Comparison of ENCODE assay signal across 10 cellular contexts in the genomic region with DNA sequence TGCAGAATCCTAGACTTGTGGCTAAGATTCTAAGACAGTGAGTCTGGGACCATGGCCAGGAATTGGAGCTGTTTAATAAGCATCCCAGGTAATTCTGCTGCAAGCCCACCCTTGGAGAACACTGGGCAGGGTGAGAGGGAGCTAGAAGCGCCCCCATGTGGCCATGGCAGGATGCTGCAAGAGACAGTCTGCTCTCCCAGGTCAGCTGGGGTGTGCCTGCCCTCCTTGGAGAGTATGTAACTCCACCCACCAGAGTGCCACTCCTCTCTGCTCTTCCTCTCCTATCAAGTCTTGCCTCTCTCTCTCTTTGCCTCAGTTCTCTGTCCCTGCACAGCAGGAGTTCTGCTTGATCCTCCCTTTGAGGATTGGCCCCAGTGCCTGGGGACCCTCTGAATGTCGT. TPM values are rescaled to one million over a fixed set of nuclear protein-coding genes. Genes with fewer than 3 reads are reported as not detected.
DNase-seq lines count a peak whose midpoint lies in the region; ATAC-seq, FAIRE-seq and TF ChIP-seq lines count a peak whose summit lies in the region.
"Had no signal": no experiment of that assay in that cellular context is flagged by ENCODE, and none has a peak within 500 bp of the region (broad histone marks: within the 10 kb centered on the region; RNA-seq: fewer than 3 reads in every experiment).

No MANE protein-coding gene starts in this region.

- no peak overlapping the region for H2AFZ ChIP-seq in PC-3 (ENCODE audit: low read length)

- peaks cover 43% of the 10 kb centered on the region for H3K4me1 ChIP-seq in A549
- H3K4me1 ChIP-seq in PC-3 (ENCODE audit: insufficient read depth, low read length), result peaks cover 12% of the 10 kb centered on the region; the same call in 1 of the 2 replicates
- H3K4me1 ChIP-seq in heart right ventricle, result no peaks in the 10 kb centered on the region

- CTCF ChIA-PET in A549 (lab: Yijun Ruan, JAX), result interaction anchor here (1.0 to 3.2 kb wide), 12 partner anchors 10 to 117 kb away, joined by 3 to 26 read pairs (median 4); partner anchors contain the start of gene RCVRN
- CTCF ChIA-PET in PC-3 (lab: Charles Lee), result no interaction called here

- TF ChIP-seq CTCF in A549 (IDR thresholded peaks at IDR 0.05), result peak; percentile 49
- TF ChIP-seq CTCF in PC-3 (conservative IDR thresholded peaks at IDR 0.05; ENCODE audit: low read depth, low read length), result peak; percentile 75
- TF ChIP-seq CTCF in heart right ventricle (IDR thresholded peaks at IDR 0.05), result peak; percentile 27 to 65 (median 57)

- no peak overlapping the region for H3K4me3 ChIP-seq in A549
- H3K4me3 ChIP-seq in PC-3 (ENCODE audit: low read length), result no peak overlapping the region
- H3K4me3 ChIP-seq in heart right ventricle, result no peak overlapping the region

- H3K9me2 ChIP-seq in PC-3 (replicated peaks; ENCODE audit: low read length), result no peaks in the 10 kb centered on the region

- H3F3A ChIP-seq in PC-3 (ENCODE audit: low read length, unreplicated experiment), result no peaks in the 10 kb centered on the region

- FAIRE-seq in A549 (lab: Jason Lieb, UNC), result no peak
- FAIRE-seq: islet of Langerhans had no signal

- H3K4me2 ChIP-seq in A549, result no peak overlapping the region
- no peak overlapping the region for H3K4me2 ChIP-seq in PC-3 (ENCODE audit: low read length)

- no TSS peak for BruUV-seq in PC-3 (replicated peaks; lab: Mats Ljungman, UMichigan)

- POLR2A ChIA-PET in A549 (lab: Yijun Ruan, JAX), result no interaction called here
- POLR2A ChIA-PET in PC-3 (lab: Charles Lee; ENCODE audit: unreplicated experiment), result no interaction called here

- no peaks in the 10 kb centered on the region for H3K27me3 ChIP-seq in PC-3 (ENCODE audit: low read length)
- peaks cover 0 to 25% (median 2%) of the 10 kb centered on the region in 7 donors for H3K27me3 ChIP-seq in heart right ventricle

- H3K36me3 ChIP-seq in PC-3 (ENCODE audit: low read depth, low read length), result no peaks in the 10 kb centered on the region
- H3K36me3 ChIP-seq in heart right ventricle, result no peaks in the 10 kb centered on the region

- ATAC-seq in A549, result peak in 1 of 2 experiments; percentile 87; a peak in 4 of 6 replicates
- ATAC-seq in PC-3, result peak; percentile 61; the same call in 1 of the 2 replicates
- peak in 3 of 8 donors; percentile 38 to 66 (median 53) for ATAC-seq in heart right ventricle
- ATAC-seq in HG03460 (IDR thresholded peaks at IDR 0.05; ENCODE audit: unreplicated experiment), result no peak

- H4K20me1 ChIP-seq in PC-3 (ENCODE audit: low read length), result no peaks in the 10 kb centered on the region

- TF ChIP-seq RAD21 in A549 (conservative IDR thresholded peaks at IDR 0.05 in 1 of 2, IDR thresholded peaks at IDR 0.05 in 1 of 2), result peak in 1 of 2 experiments; percentile 67; a peak in 4 of 5 replicates

- peak overlapping the region; percentile 32 to 61; a peak in 5 of 6 replicates for H3K27ac ChIP-seq in A549
- H3K27ac ChIP-seq in PC-3 (ENCODE audit: low read length), result no peak overlapping the region
- H3K27ac ChIP-seq in heart right ventricle, result no peak overlapping the region

- DNase-seq in A549 (ENCODE audit: low read depth in 1 of 2, low spot score in 1 of 2), result peak; percentile 52 to 75
- DNase-seq in GM19238 (ENCODE audit: insufficient read length, low spot score), result peak; percentile 36
- DNase-seq in PC-3, result peak; percentile 51
- peak in 1 of 2 donors; percentile 36 for DNase-seq in heart right ventricle
- DNase-seq in activated effector memory CD4-positive, alpha-beta T cell treated with Interleukin-2 at 50 U/mL for 16 hours, result no peak
- no peak for DNase-seq in NCI-H1436 (lab: John Stamatoyannopoulos, UW)
- DNase-seq in T1000 (lab: John Stamatoyannopoulos, UW), result no peak
- DNase-seq: activated CD4-positive, alpha-beta T cell treated with anti-CD3 and anti-CD28 coated beads, Interleukin-2, amount 10 ng/mL, durations not matched to agents 7 days and 5 days had no signal

- WGBS in A549 (ENCODE audit: missing lambda C conversion rate), result 30% methylated on average over 2 of the region's 2 CpGs
- 6 to 33% methylated on average over 2 of the region's 2 CpGs for WGBS in heart right ventricle, 2 donors

- H3K9me3 ChIP-seq in A549, result peaks cover 20% of the 10 kb centered on the region
- H3K9me3 ChIP-seq in PC-3 (ENCODE audit: low read length), result no peaks in the 10 kb centered on the region
- H3K9me3 ChIP-seq in heart right ventricle, result peaks cover 0 to 10% (median 0%) of the 10 kb centered on the region in 11 donors

- TF ChIP-seq POLR2A in A549 (IDR thresholded peaks at IDR 0.05; ENCODE audit: low read length), result no peak

- intact Hi-C loops in PC-3 (cut with micrococcal nuclease), result no loop called here
- intact Hi-C loops in heart right ventricle (cut with DNase I), result loop anchor here in 3 of 10 donors (5.0 to 10.0 kb wide), 2 partner anchors 163 to 165 kb away; no protein-coding TSS in a partner anchor

- H3K9ac ChIP-seq in PC-3 (ENCODE audit: low read length), result no peak overlapping the region

- no peaks in the 10 kb centered on the region for H3K79me2 ChIP-seq in PC-3 (ENCODE audit: low read length)

- no peak for TF ChIP-seq EP300 in A549 (IDR thresholded peaks at IDR 0.05)

TF ChIP-seq in A549, 52 proteins besides CTCF, POLR2A, EP300 and RAD21:
- TF ChIP-seq ZFP36 (IDR thresholded peaks at IDR 0.05; ENCODE audit: borderline replicate concordance, partially characterized antibody), result no peak
- TF ChIP-seq PBX3 (IDR thresholded peaks at IDR 0.05), result no peak
- peak; percentile 40; the same call in 1 of the 3 replicates for TF ChIP-seq SMC3 (IDR thresholded peaks at IDR 0.05)
TF ChIP-seq in A549: peak in this region for 1.

RNA-seq across cellular contexts. Expression of gene RCVRN, which starts 14.9 kb away (rescaled TPM):
- polyA plus RNA-seq in A549 (2011; rRNA removed) (not detected in 2 replicates), A549 (2017; fragmentation: RNase III; extraction: RNeasy Plus Mini Kit Qiagen cat#74134 plus additional on column Dnase treatment) (not detected in 3 replicates), heart right ventricle (under 1 TPM; 0.29 to 0.66 TPM)
- polyA plus RNA-seq in A549 (2012; cell fraction: cytosol; rRNA removed), result not detected in 2 replicates
- not detected in 2 replicates for polyA plus RNA-seq in A549 (2012; cell fraction: nucleus; rRNA removed)
- polyA minus RNA-seq in A549 (2011; rRNA and poly(A)+ RNA removed), result not detected in 2 replicates
- total RNA-seq in PC-3 (2014; rRNA removed) (not detected in 2 replicates), heart right ventricle (under 1 TPM in 7 of 10 donors, not detected in 3; 0.11 to 0.45 (median 0.28) TPM)
- total RNA-seq: activated CD4-positive, alpha-beta T cell treated with anti-CD3 and anti-CD28 coated beads, Interleukin-2, amount 10 ng/mL, durations not matched to agents 7 days and 5 days had no signal

Comparison
In these comparisons a context has a peak if more than half of its experiments do, and no peak if none do; other contexts are left out.
1. DNase-seq: peak in A549 (2 of 2), GM19238 (single experiment) and PC-3 (single experiment); none in activated effector memory CD4-positive, alpha-beta T cell treated with Interleukin-2 at 50 U/mL for 16 hours (single experiment), NCI-H1436 (single experiment) and T1000 (single experiment).
2. H3K27ac ChIP-seq: peak in A549 (2 of 2); none in PC-3 (single experiment) and heart right ventricle (0 of 10).
3. Peak in every context shown above with its lines, with median percentiles within 50 percentile points of each other: CTCF ChIP-seq.